Comparison of ENCODE assay signal across 19 cellular contexts in the genomic region with DNA sequence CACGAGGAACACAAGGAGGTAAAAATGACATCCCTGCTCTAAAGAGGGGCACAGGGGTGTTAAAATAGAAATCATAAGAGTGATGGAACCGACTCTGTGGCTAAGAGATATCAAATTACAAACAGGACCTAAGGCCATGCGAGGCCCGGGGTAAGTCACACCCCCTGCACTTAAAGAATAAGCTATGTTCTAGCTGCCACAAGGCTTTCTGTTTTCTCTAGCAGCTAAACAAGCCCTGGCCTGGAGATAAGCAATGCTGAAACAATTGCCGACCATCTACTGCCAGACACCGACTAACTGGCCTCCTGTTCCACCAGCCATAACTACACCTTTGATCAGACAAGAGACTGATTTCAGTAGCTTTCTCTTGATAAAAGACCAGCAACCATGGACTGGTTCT. TPM values are rescaled to one million over a fixed set of nuclear protein-coding genes. Genes with fewer than 3 reads are reported as not detected.
DNase-seq lines count a peak whose midpoint lies in the region; TF ChIP-seq lines count a peak whose summit lies in the region.
"Had no signal": no experiment of that assay in that cellular context is flagged by ENCODE, and none has a peak within 500 bp of the region (broad histone marks: within the 10 kb centered on the region; RNA-seq: fewer than 3 reads in every experiment).

No MANE protein-coding gene starts in this region.

- H3K56ac ChIP-seq in mesendoderm (ENCODE audit: low read length): no peak overlapping the region

- H3K4me1 ChIP-seq in mesendoderm (ENCODE audit: control insufficient read depth, low read depth, low read length) (peaks cover 2% of the 10 kb centered on the region), spleen (no peaks in the 10 kb centered on the region)
- H3K4me1 ChIP-seq: body of pancreas, gastroesophageal sphincter had no signal

- no peak overlapping the region for H4K5ac ChIP-seq in mesendoderm (ENCODE audit: low read length)

- H3K36me3 ChIP-seq in mesendoderm (ENCODE audit: control insufficient read depth, insufficient read depth, low read length) (no peaks in the 10 kb centered on the region), spleen (peaks cover 0 to 12% (median 0%) of the 10 kb centered on the region in 6 donors)
- H3K36me3 ChIP-seq: left ventricle myocardium inferior, ovary had no signal

- POLR2A ChIA-PET in HEK293T (lab: Yijun Ruan, JAX): no interaction called here

- no peak overlapping the region for H3K4me2 ChIP-seq in mesendoderm (ENCODE audit: low read length)
- H3K4me2 ChIP-seq: KMS-11 had no signal

- H2BK5ac ChIP-seq in mesendoderm (ENCODE audit: low read length): no peak overlapping the region

- H3K9me3 ChIP-seq in spleen: peaks cover 0 to 9% (median 2%) of the 10 kb centered on the region in 8 donors
- H3K9me3 ChIP-seq: body of pancreas, ovary had no signal

- no peak for TF ChIP-seq POLR2A in spleen (IDR thresholded peaks at IDR 0.05)

- H2AK5ac ChIP-seq in mesendoderm (ENCODE audit: low read length): no peak overlapping the region

- WGBS in mesendoderm (ENCODE audit: extremely low coverage, insufficient coverage, low lambda C conversion rate): no CpG with 5 or more reads among the region's 6 CpGs
- 74 to 93% (median 84%) methylated on average over 6 of the region's 6 CpGs for WGBS in spleen, 5 donors

- CTCF ChIA-PET in HEK293T (lab: Yijun Ruan, JAX): interaction anchor here (0.8 to 1.1 kb wide), 2 partner anchors 12 to 33 kb away, joined by 3 read pairs; no protein-coding TSS in a partner anchor

- H3K23ac ChIP-seq in mesendoderm (ENCODE audit: low read length): no peak overlapping the region

- H3K79me2 ChIP-seq in mesendoderm (ENCODE audit: control insufficient read depth, insufficient read depth, low read length): no peaks in the 10 kb centered on the region

- no peaks in the 10 kb centered on the region for H3K79me1 ChIP-seq in mesendoderm (ENCODE audit: low read length)

- H3K27me3 ChIP-seq in mesendoderm (ENCODE audit: insufficient read depth, low read length, poor library complexity): no peaks in the 10 kb centered on the region
- H3K27me3 ChIP-seq in spleen (replicated peaks in 1 of 7): no peaks in the 10 kb centered on the region
- H3K27me3 ChIP-seq: body of pancreas, gastroesophageal sphincter, ovary had no signal

- H3K27ac ChIP-seq in mesendoderm (ENCODE audit: low read depth, low read length) (peak overlapping the region; percentile 22), spleen (no peak overlapping the region)
- H3K27ac ChIP-seq: body of pancreas, gastroesophageal sphincter, KMS-11, left ventricle myocardium inferior, ovary, skin epidermis had no signal

- no peak overlapping the region for H3K4me3 ChIP-seq in mesendoderm (ENCODE audit: low read length)
- no peak overlapping the region for H3K4me3 ChIP-seq in spleen
- H3K4me3 ChIP-seq: body of pancreas, gastroesophageal sphincter, left ventricle myocardium inferior, ovary, skin epidermis had no signal

- TF ChIP-seq CTCF in spleen (IDR thresholded peaks at IDR 0.05 in 8 of 11, conservative IDR thresholded peaks at IDR 0.05 in 3 of 11): no peak

- H2BK15ac ChIP-seq in mesendoderm (replicated peaks; ENCODE audit: low read depth): no peak overlapping the region

- intact Hi-C loops in spleen (cut with DNase I; ENCODE audit: low total_unique reads): no loop called here

- DNase-seq in DMS79 (lab: John Stamatoyannopoulos, UW) (peak; percentile 43), HEK293T (ENCODE audit: extremely low spot score) (peak; percentile 21), SK-N-DZ (ENCODE audit: low spot score) (peak; percentile 48), mesendoderm (peak; percentile 66), spleen (no peak), 8988T (no peak)
- no peak for DNase-seq in activated CD4-positive, alpha-beta T cell treated with anti-CD3 and anti-CD28 coated beads for 4 hours
- DNase-seq: activated CD4-positive, alpha-beta T cell treated with anti-CD3 and anti-CD28 coated beads, Interleukin-2, amount 50 U/mL, for 4 hours; activated T-cell treated with anti-CD3 and anti-CD28 coated beads, Interleukin-2, amount 50 U/mL, for 24 hours; AML-193; body of pancreas; GOT3; left ventricle myocardium inferior; NCI-H1105 treated with DMSO at 0.1 percent for 48 hours; NCI-H524; ovary had no signal

- no peak overlapping the region for H4K8ac ChIP-seq in mesendoderm (ENCODE audit: low read depth, low read length)

- H3K9ac ChIP-seq in mesendoderm (ENCODE audit: low read length): no peak overlapping the region
- H3K9ac ChIP-seq: KMS-11 had no signal

- H3K4ac ChIP-seq in mesendoderm (ENCODE audit: low read depth, low read length): no peak overlapping the region

- no peak overlapping the region for H2BK120ac ChIP-seq in mesendoderm (ENCODE audit: low read depth, low read length)

- no peak overlapping the region for H3K18ac ChIP-seq in mesendoderm (ENCODE audit: low read length)

TF ChIP-seq in HEK293T, 16 proteins besides CTCF, POLR2A, EP300 and RAD21:
- TF ChIP-seq NFRKB (IDR thresholded peaks at IDR 0.05): no peak
- no peak for TF ChIP-seq FOXK2 (IDR thresholded peaks at IDR 0.05)
- no peak for TF ChIP-seq TARDBP (IDR thresholded peaks at IDR 0.05)
- TF ChIP-seq HDGF (IDR thresholded peaks at IDR 0.05; ENCODE audit: borderline replicate concordance): no peak
- no peak for TF ChIP-seq ZNF384 (IDR thresholded peaks at IDR 0.05)
- TF ChIP-seq ELF4 (IDR thresholded peaks at IDR 0.05): no peak
- no peak for TF ChIP-seq LEF1 (IDR thresholded peaks at IDR 0.05; ENCODE audit: borderline replicate concordance)
- no peak for TF ChIP-seq BHLHE40 (IDR thresholded peaks at IDR 0.05; ENCODE audit: borderline replicate concordance)
- TF ChIP-seq, protein P1, sequence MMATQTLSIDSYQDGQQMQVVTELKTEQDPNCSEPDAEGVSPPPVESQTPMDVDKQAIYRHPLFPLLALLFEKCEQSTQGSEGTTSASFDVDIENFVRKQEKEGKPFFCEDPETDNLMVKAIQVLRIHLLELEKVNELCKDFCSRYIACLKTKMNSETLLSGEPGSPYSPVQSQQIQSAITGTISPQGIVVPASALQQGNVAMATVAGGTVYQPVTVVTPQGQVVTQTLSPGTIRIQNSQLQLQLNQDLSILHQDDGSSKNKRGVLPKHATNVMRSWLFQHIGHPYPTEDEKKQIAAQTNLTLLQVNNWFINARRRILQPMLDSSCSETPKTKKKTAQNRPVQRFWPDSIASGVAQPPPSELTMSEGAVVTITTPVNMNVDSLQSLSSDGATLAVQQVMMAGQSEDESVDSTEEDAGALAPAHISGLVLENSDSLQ (IDR thresholded peaks at IDR 0.05): no peak
- no peak for TF ChIP-seq CTBP1 (IDR thresholded peaks at IDR 0.05; ENCODE audit: borderline replicate concordance)
- no peak for TF ChIP-seq SP1 (IDR thresholded peaks at IDR 0.05)
- TF ChIP-seq ARNT (IDR thresholded peaks at IDR 0.05): no peak
- TF ChIP-seq SUZ12 (IDR thresholded peaks at IDR 0.05): no peak
- no peak for TF ChIP-seq L3MBTL2 (conservative IDR thresholded peaks at IDR 0.05)
- TF ChIP-seq FOXA1 (IDR thresholded peaks at IDR 0.05): no peak
- TF ChIP-seq FOXM1 (IDR thresholded peaks at IDR 0.05; ENCODE audit: borderline replicate concordance): no peak

RNA-seq across cellular contexts. Expression of a gene that starts 32.4 kb away (rescaled TPM):
- polyA plus RNA-seq in SK-N-DZ (2014; cell fraction: cytosol; rRNA removed): 0.07 and 0.12 TPM in 2 replicates
- polyA plus RNA-seq in SK-N-DZ (2014; cell fraction: nucleus; rRNA removed): 0.25 and 0.95 TPM in 2 replicates
- polyA plus RNA-seq in mesendoderm (2013, experiment 1 of 2): 0.39 TPM
- 0.35 TPM for polyA plus RNA-seq in mesendoderm (2013, experiment 2 of 2)
- total RNA-seq in spleen: 10 to 100 TPM in 6 of 7 donors, 1 to 10 TPM in 1; 1.7 to 33.8 (median 12.0) TPM
- 1 to 10 TPM in 2 of 3 donors, under 1 TPM in 1; 0.51 to 2.9 (median 2.4) TPM for polyA plus RNA-seq in spleen

Comparison
In these comparisons a context has a peak if more than half of its experiments do, and no peak if none do; other contexts are left out.
1. DNase-seq: peak in DMS79 (single experiment), HEK293T (single experiment), SK-N-DZ (single experiment) and mesendoderm (single experiment); none in activated CD4-positive, alpha-beta T cell treated with anti-CD3 and anti-CD28 coated beads for 4 hours (0 of 2), spleen (single experiment) and 8988T (single experiment).